In the genomic region with DNA sequence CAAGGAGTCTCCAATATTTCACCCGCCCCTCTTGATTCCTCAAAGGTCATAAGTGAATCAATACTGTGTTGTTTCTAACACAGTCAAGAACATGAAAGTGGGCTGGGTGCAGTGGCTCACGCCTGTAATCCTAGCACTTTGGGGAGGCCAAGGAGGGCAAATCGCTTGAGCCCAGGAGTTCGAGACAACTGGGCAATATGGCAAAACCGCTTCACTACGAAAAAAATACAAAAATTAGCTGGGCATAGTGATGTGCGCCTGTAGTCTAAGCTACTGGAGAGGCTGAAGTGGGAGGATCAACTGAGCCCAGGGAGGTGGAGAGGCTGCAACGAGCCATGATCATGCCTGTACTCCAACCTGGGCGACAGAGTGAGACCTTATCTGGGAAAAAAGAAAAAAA, we compare ENCODE assay signal across 18 cellular contexts.
"Had no signal": no experiment of that assay in that cellular context is flagged by ENCODE, and none has a peak within 500 bp of the region (broad histone marks: within the 10 kb centered on the region; RNA-seq: fewer than 3 reads in every experiment).

No MANE protein-coding gene starts in this region.

- H3K27me3 ChIP-seq: adrenal gland, gastroesophageal sphincter, tibial artery, uterus had no signal

- H3K27ac Mint-ChIP-seq: activated CD4-positive, alpha-beta memory T cell treated with anti-CD3 and anti-CD28 coated beads, Interleukin-2, amount 10 ng/mL, durations not matched to agents 7 days and 5 days; activated T-helper 1 cell treated with anti-CD3 and anti-CD28 coated beads, Interleukin-12 subunit alpha, Interleukin-12 subunit beta, Interleukin-2, Interleukin-4 antibody, amounts not matched to agents 30 ng/mL and 10 ng/mL and 1 ng/mL, durations not matched to agents 14 hours and 24 hours and 36 hours had no signal

- H3K36me3 Mint-ChIP-seq: naive thymus-derived CD8-positive, alpha-beta T cell had no signal

- H3K36me3 ChIP-seq: adrenal gland, gastroesophageal sphincter, tibial artery, uterus had no signal

- ATAC-seq: gastroesophageal sphincter; mucosa of descending colon; naive thymus-derived CD8-positive, alpha-beta T cell had no signal

- DNase-seq: activated CD4-positive, alpha-beta memory T cell treated with anti-CD3 and anti-CD28 coated beads, Interleukin-2, amount 10 ng/mL, durations not matched to agents 7 days and 5 days; activated CD4-positive, CD25-positive, alpha-beta regulatory T cell; activated naive CD4-positive, alpha-beta T cell; adrenal gland; effector memory CD4-positive, alpha-beta T cell; hippocampal formation; mucosa of descending colon; naive thymus-derived CD8-positive, alpha-beta T cell; stimulated activated CD4-positive, alpha-beta T cell treated with anti-CD3 and anti-CD28 coated beads, Interleukin-15, amount 100 ng/mL, for 24 hours; stimulated activated CD4-positive, alpha-beta T cell treated with anti-CD3 and anti-CD28 coated beads, Interleukin-4, amount 100 ng/mL, for 4 hours; T-helper 2 cell; uterus had no signal

- H3K27ac ChIP-seq: adrenal gland, epithelial cell of prostate, gastroesophageal sphincter, tibial artery, uterus had no signal

- H3K4me3 Mint-ChIP-seq: activated CD4-positive, alpha-beta memory T cell treated with anti-CD3 and anti-CD28 coated beads, Interleukin-2, amount 10 ng/mL, durations not matched to agents 7 days and 5 days; central memory CD8-positive, alpha-beta T cell; naive thymus-derived CD8-positive, alpha-beta T cell had no signal

- H3K9me3 ChIP-seq: adrenal gland, gastroesophageal sphincter, mucosa of descending colon, tibial artery, uterus had no signal

- H3K27me3 Mint-ChIP-seq: central memory CD8-positive, alpha-beta T cell; naive thymus-derived CD8-positive, alpha-beta T cell had no signal

- H3K4me3 ChIP-seq: gastroesophageal sphincter, mucosa of descending colon, tibial artery, uterus had no signal

- H3K9me3 Mint-ChIP-seq: activated CD4-positive, alpha-beta memory T cell treated with anti-CD3 and anti-CD28 coated beads, Interleukin-2, amount 10 ng/mL, durations not matched to agents 7 days and 5 days; activated T-helper 1 cell treated with anti-CD3 and anti-CD28 coated beads, Interleukin-12 subunit alpha, Interleukin-12 subunit beta, Interleukin-2, Interleukin-4 antibody, amounts not matched to agents 30 ng/mL and 10 ng/mL and 1 ng/mL, durations not matched to agents 14 hours and 24 hours and 36 hours; central memory CD8-positive, alpha-beta T cell; naive thymus-derived CD8-positive, alpha-beta T cell had no signal

- H3K4me1 ChIP-seq: uterus had no signal

- FAIRE-seq: TTC549 had no signal
